In genomic region chr4:157992948-157993839, GRCh38 we compare ENCODE assay signal across 20 cellular contexts.
A peak's percentile ranks its signal among the peaks of the same experiment; 100 is the strongest.
DNase-seq lines count a peak whose midpoint lies in the region; ATAC-seq, FAIRE-seq and TF ChIP-seq lines count a peak whose summit lies in the region.
"Had no signal": no experiment of that assay in that cellular context is flagged by ENCODE, and none has a peak within 500 bp of the region (broad histone marks: within the 10 kb centered on the region; RNA-seq: fewer than 3 reads in every experiment).

No MANE protein-coding gene starts in this region.

- peak overlapping the region; percentile 76 for H3K27ac ChIP-seq in HepG2 (ENCODE audit: extremely low read length, insufficient read depth, low read length)
- H3K27ac ChIP-seq in right lobe of liver, result peak overlapping the region in 1 of 3 donors; percentile 5
- peak overlapping the region in 3 of 4 donors; percentile 11 to 76 (median 43) for H3K27ac ChIP-seq in body of pancreas
- H3K27ac ChIP-seq: KMS-11 had no signal

- POLR2A ChIA-PET in HepG2 (lab: Yijun Ruan, JAX), result interaction anchor here (1.5 to 2.7 kb wide), 3 partner anchors 27 to 217 kb away, joined by 6 to 25 read pairs (median 7); partner anchors contain the start of genes GASK1B and TMEM144

- ATAC-seq in HepG2 (peak; percentile 73), right lobe of liver (no peak), body of pancreas (no peak)
- ATAC-seq: activated naive CD4-positive, alpha-beta T cell treated with anti-CD3 and anti-CD28 coated beads, Interleukin-2, amount 50 U/mL, for 72 hours; CD8-positive, alpha-beta T cell had no signal

- in situ Hi-C loops in HepG2 (cut with HindIII; ENCODE audit: extremely low pct_ligation_motif_present, low pct_unique_long_range_greater_than_20kb), result loop anchor here (5.0 to 25.0 kb wide), 3 partner anchors 179 to 619 kb away; partner anchors contain the start of gene GASK1B

- no peak overlapping the region for H2AFZ ChIP-seq in HepG2 (ENCODE audit: low read length)

- no peaks in the 10 kb centered on the region for H3K36me3 Mint-ChIP-seq in progenitor cell of endocrine pancreas (ENCODE audit: insufficient read depth)
- H3K36me3 Mint-ChIP-seq: activated naive CD4-positive, alpha-beta T cell treated with anti-CD3 and anti-CD28 coated beads, Interleukin-2, amount 50 U/mL, for 72 hours; CD8-positive, alpha-beta T cell had no signal

- H4K20me1 ChIP-seq in HepG2 (ENCODE audit: insufficient read depth, low read length), result no peaks in the 10 kb centered on the region

- no peaks in the 10 kb centered on the region for H3K36me3 ChIP-seq in HepG2 (replicated peaks in 1 of 2; ENCODE audit: control insufficient read depth in 1 of 2, insufficient read depth in 2 of 2, low read length in 2 of 2)
- H3K36me3 ChIP-seq in right lobe of liver, result no peaks in the 10 kb centered on the region
- no peaks in the 10 kb centered on the region for H3K36me3 ChIP-seq in body of pancreas (replicated peaks in 1 of 2; ENCODE audit: insufficient read depth in 1 of 2, low read depth in 2 of 2)
- H3K36me3 ChIP-seq: esophagus squamous epithelium had no signal

- no peaks in the 10 kb centered on the region for H3K27me3 Mint-ChIP-seq in progenitor cell of endocrine pancreas

- BruUV-seq in HepG2 (replicated peaks; lab: Mats Ljungman, UMichigan), result no TSS peak

- TF ChIP-seq RAD21 in HepG2 (CRISPR knock-in tag; IDR thresholded peaks at IDR 0.05), result no peak

- H3K9me3 ChIP-seq in HepG2 (ENCODE audit: low read length), result no peaks in the 10 kb centered on the region
- no peaks in the 10 kb centered on the region for H3K9me3 ChIP-seq in right lobe of liver
- H3K9me3 ChIP-seq in body of pancreas, result no peaks in the 10 kb centered on the region
- H3K9me3 ChIP-seq: esophagus squamous epithelium had no signal

- H3K27me3 ChIP-seq in HepG2 (ENCODE audit: control insufficient read depth in 1 of 2, insufficient read depth in 2 of 2, low read length in 2 of 2) (no peaks in the 10 kb centered on the region), right lobe of liver (no peaks in the 10 kb centered on the region), body of pancreas (no peaks in the 10 kb centered on the region)
- H3K27me3 ChIP-seq: esophagus squamous epithelium had no signal

- no peaks in the 10 kb centered on the region for H3K79me2 ChIP-seq in HepG2 (ENCODE audit: insufficient read depth, low read length)

- FAIRE-seq in HepG2 (lab: Jason Lieb, UNC), result peak; percentile 68
- FAIRE-seq: astrocyte, GM12892 had no signal

- H3K27ac Mint-ChIP-seq in progenitor cell of endocrine pancreas, result peak overlapping the region; percentile 49
- H3K27ac Mint-ChIP-seq: activated naive CD4-positive, alpha-beta T cell treated with anti-CD3 and anti-CD28 coated beads, Interleukin-2, amount 50 U/mL, for 72 hours; CD8-positive, alpha-beta T cell had no signal

- 3% methylated on average over 4 of the region's 4 CpGs for WGBS in HepG2 (ENCODE audit: low lambda C conversion rate)
- 57% methylated on average over 4 of the region's 4 CpGs for WGBS in right lobe of liver (ENCODE audit: insufficient coverage, low coverage, low lambda C conversion rate, missing lambda C conversion rate)
- 48 to 56% methylated on average over 4 of the region's 4 CpGs for WGBS in body of pancreas, 2 donors

- H3K9me3 Mint-ChIP-seq in progenitor cell of endocrine pancreas (ENCODE audit: low read depth), result no peaks in the 10 kb centered on the region
- H3K9me3 Mint-ChIP-seq: activated naive CD4-positive, alpha-beta T cell treated with anti-CD3 and anti-CD28 coated beads, Interleukin-2, amount 50 U/mL, for 72 hours; CD8-positive, alpha-beta T cell had no signal

- CTCF ChIA-PET in HepG2 (lab: Yijun Ruan, JAX; ENCODE audit: low intra/inter-chr PET ratio, low total read pairs), result interaction anchor here (2.2 to 2.8 kb wide), 2 partner anchors 178 to 263 kb away, joined by 27 to 50 read pairs; partner anchors contain the start of gene GASK1B

- peaks cover 36% of the 10 kb centered on the region for H3K4me1 Mint-ChIP-seq in progenitor cell of endocrine pancreas (ENCODE audit: low read depth)

- peak overlapping the region; percentile 44; the same call in 1 of the 2 replicates for H3K9ac ChIP-seq in HepG2 (ENCODE audit: insufficient read depth, low read depth, low read length)
- H3K9ac ChIP-seq: KMS-11 had no signal

- intact Hi-C loops in HepG2 (cut with micrococcal nuclease; ENCODE audit: unreplicated experiment), result loop anchor here (1.0 to 5.0 kb wide), 4 partner anchors 27 to 179 kb away; no protein-coding TSS in a partner anchor
- intact Hi-C loops in right lobe of liver (cut with DNase I), result no loop called here
- intact Hi-C loops in body of pancreas (cut with DNase I), result loop anchor here (5.0 kb wide), 1 partner anchor 174 kb away; no protein-coding TSS in a partner anchor

- peak overlapping the region; percentile 67 for H3K4me2 ChIP-seq in HepG2 (ENCODE audit: low read depth, low read length)
- H3K4me2 ChIP-seq: KMS-11 had no signal

- H3K4me3 ChIP-seq in HepG2 (replicated peaks in 1 of 3; ENCODE audit: insufficient read depth in 1 of 3, low read depth in 2 of 3, low read length in 3 of 3) (peak overlapping the region in 2 of 3 experiments; percentile 50 to 61; a peak in 3 of 6 replicates), right lobe of liver (no peak overlapping the region), body of pancreas (no peak overlapping the region)

- H3K4me1 ChIP-seq in HepG2 (ENCODE audit: insufficient read depth, low read length), result peaks cover 61% of the 10 kb centered on the region
- peaks cover 0 to 12% (median 0%) of the 10 kb centered on the region in 4 donors for H3K4me1 ChIP-seq in right lobe of liver
- H3K4me1 ChIP-seq in body of pancreas, result peaks cover 37% of the 10 kb centered on the region

- DNase-seq in HepG2 (ENCODE audit: low spot score) (peak; percentile 70), right lobe of liver (no peak), body of pancreas (no peak), progenitor cell of endocrine pancreas (ENCODE audit: low spot score, unreplicated experiment) (no peak), RKO (ENCODE audit: low spot score) (no peak), OCI-M2 (lab: John Stamatoyannopoulos, UW; ENCODE audit: unreplicated experiment) (no peak), SW 1271 (lab: John Stamatoyannopoulos, UW) (no peak)
- DNase-seq in stimulated activated naive CD4-positive, alpha-beta T cell treated with Interleukin-2 at 50 U/mL for 16 hours (lab: John Stamatoyannopoulos, UW), result no peak
- DNase-seq: activated CD4-positive, alpha-beta T cell treated with anti-CD3 and anti-CD28 coated beads for 1 hour; CD8-positive, alpha-beta T cell; DMS79 treated with DMSO at 0.1 percent for 48 hours; effector memory CD4-positive, alpha-beta T cell; esophagus squamous epithelium; NCI-H2081 treated with DMSO at 0.1 percent for 48 hours; NCI-H524; stimulated activated CD4-positive, alpha-beta T cell treated with anti-CD3 and anti-CD28 coated beads, Interleukin-15, amount 100 ng/mL, for 24 hours had no signal

- no peak overlapping the region for H3K4me3 Mint-ChIP-seq in progenitor cell of endocrine pancreas (ENCODE audit: low read depth)
- H3K4me3 Mint-ChIP-seq: CD8-positive, alpha-beta T cell had no signal

- TF ChIP-seq CTCF in HepG2 (CRISPR knock-in tag; IDR thresholded peaks at IDR 0.05), result no peak
- TF ChIP-seq CTCF in right lobe of liver (IDR thresholded peaks at IDR 0.05), result no peak
- no peak for TF ChIP-seq CTCF in body of pancreas (IDR thresholded peaks at IDR 0.05)
- TF ChIP-seq CTCF in progenitor cell of endocrine pancreas (IDR thresholded peaks at IDR 0.05; ENCODE audit: unreplicated experiment), result no peak

- peak in 1 of 2 experiments; percentile 88; a peak in 3 of 4 replicates for TF ChIP-seq EP300 in HepG2 (IDR thresholded peaks at IDR 0.05; ENCODE audit: low read depth in 2 of 2, low read length in 2 of 2)
- peak; percentile 48; the same call in 1 of the 2 replicates for TF ChIP-seq EP300 in HepG2 (CRISPR knock-in tag; IDR thresholded peaks at IDR 0.05; ENCODE audit: borderline replicate concordance)

- no peak for TF ChIP-seq POLR2A in HepG2 (IDR thresholded peaks at IDR 0.05; ENCODE audit: insufficient read depth in 1 of 2, low read depth in 2 of 2, low read length in 2 of 2)
- no peak for TF ChIP-seq POLR2A in right lobe of liver (IDR thresholded peaks at IDR 0.05)
- no peak for TF ChIP-seq POLR2A in body of pancreas (IDR thresholded peaks at IDR 0.05)

TF ChIP-seq in HepG2, 621 proteins besides CTCF, POLR2A, EP300 and RAD21 (continues in another document):
- TF ChIP-seq ZNF451 (CRISPR knock-in tag; IDR thresholded peaks at IDR 0.05) (no peak), SOX6 (IDR thresholded peaks at IDR 0.05) (no peak), SOX6 (CRISPR knock-in tag; IDR thresholded peaks at IDR 0.05) (peak; percentile 77), ZNF652 (CRISPR knock-in tag; IDR thresholded peaks at IDR 0.05; ENCODE audit: borderline replicate concordance, low read depth) (no peak), RELA (CRISPR knock-in tag; IDR thresholded peaks at IDR 0.05) (no peak), PPARG (CRISPR knock-in tag; conservative IDR thresholded peaks at IDR 0.05) (0 out of 2 replicates have a peak, but pooled peaks have one; percentile 40), SOX5 (CRISPR knock-in tag; IDR thresholded peaks at IDR 0.05; ENCODE audit: borderline replicate concordance) (peak; percentile 54; the same call in 1 of the 2 replicates), DZIP1 (CRISPR knock-in tag; IDR thresholded peaks at IDR 0.05) (no peak), TCF7 (IDR thresholded peaks at IDR 0.05; ENCODE audit: low read depth) (peak; percentile 62), FLYWCH1 (CRISPR knock-in tag; IDR thresholded peaks at IDR 0.05) (no peak), ZFP36L1 (CRISPR knock-in tag; IDR thresholded peaks at IDR 0.05) (no peak), KDM6A (CRISPR knock-in tag; IDR thresholded peaks at IDR 0.05; ENCODE audit: low read depth) (0 out of 2 replicates have a peak, but pooled peaks have one; percentile 23)

Comparison
In these comparisons a context has a peak if more than half of its experiments do, and no peak if none do; other contexts are left out.
1. H3K4me3 ChIP-seq: peak in HepG2 (2 of 3); none in right lobe of liver (0 of 3) and body of pancreas (0 of 2).
2. intact Hi-C loops: an anchor here in HepG2 (1.0 to 5.0 kb wide) and body of pancreas (5.0 kb wide); none called in right lobe of liver.